33 cellular contexts compared by ENCODE assay signal in genomic region chr4:5828005-5828391, GRCh38.
"Had no signal": no experiment of that assay in that cellular context is flagged by ENCODE, and none has a peak within 500 bp of the region (broad histone marks: within the 10 kb centered on the region; RNA-seq: fewer than 3 reads in every experiment).

No MANE protein-coding gene starts in this region.

- H3K4me3 ChIP-seq: adrenal gland, body of pancreas, Peyer's patch had no signal

- ATAC-seq: activated CD8-positive, alpha-beta memory T cell treated with anti-CD3 and anti-CD28 coated beads, Interleukin-2, amount 10 ng/mL, durations not matched to agents 7 days and 5 days; activated naive CD4-positive, alpha-beta T cell treated with anti-CD3 and anti-CD28 coated beads, Interleukin-2, amount 50 U/mL, for 72 hours; body of pancreas; PC-3 had no signal

- H3K27ac ChIP-seq: adrenal gland, body of pancreas, Peyer's patch, VCaP had no signal

- DNase-seq: activated CD4-positive, alpha-beta memory T cell treated with anti-CD3 and anti-CD28 coated beads, Interleukin-2, amount 10 ng/mL, durations not matched to agents 7 days and 5 days; activated CD4-positive, alpha-beta T cell treated with anti-CD3 and anti-CD28 coated beads for 1 hour; activated CD4-positive, alpha-beta T cell treated with anti-CD3 and anti-CD28 coated beads for 48 hours; activated CD4-positive, CD25-positive, alpha-beta regulatory T cell; activated CD8-positive, alpha-beta memory T cell treated with anti-CD3 and anti-CD28 coated beads for 24 hours; activated CD8-positive, alpha-beta memory T cell treated with anti-CD3 and anti-CD28 coated beads, Interleukin-2, amount 10 ng/mL, durations not matched to agents 7 days and 5 days; activated gamma-delta T cell; activated naive CD4-positive, alpha-beta T cell treated with Interleukin-2 at 50 U/mL for 16 hours; activated T-cell treated with anti-CD3 and anti-CD28 coated beads, Interleukin-2, amount 50 U/mL, for 1 hour; adrenal gland; body of pancreas; central memory CD4-positive, alpha-beta T cell; Karpas-422; KBM-7; NCI-H1048; NCI-H1105 treated with DMSO at 0.1 percent for 48 hours; NCI-H1436; NCI-H1694; NCI-H1930; NCI-H2081 treated with DMSO at 0.1 percent for 48 hours; NCI-H345; NCI-H526; NCI-H748 treated with DMSO at 0.1 percent for 48 hours; NK-92 treated with Interleukin-12 subunit alpha and Interleukin-12 subunit beta, amount 100 ng/mL, for 24 hours; PC-3; RPMI8226; SW 1271; T-helper 1 cell; T-helper 2 cell; T-helper 9 cell had no signal

- H3K4me1 ChIP-seq: adrenal gland, body of pancreas, Peyer's patch had no signal

- H3K9me3 ChIP-seq: adrenal gland, body of pancreas, Peyer's patch had no signal

- H3K27me3 ChIP-seq: adrenal gland, body of pancreas, Peyer's patch had no signal

- H3K36me3 ChIP-seq: adrenal gland, Peyer's patch had no signal
